In the genomic region with DNA sequence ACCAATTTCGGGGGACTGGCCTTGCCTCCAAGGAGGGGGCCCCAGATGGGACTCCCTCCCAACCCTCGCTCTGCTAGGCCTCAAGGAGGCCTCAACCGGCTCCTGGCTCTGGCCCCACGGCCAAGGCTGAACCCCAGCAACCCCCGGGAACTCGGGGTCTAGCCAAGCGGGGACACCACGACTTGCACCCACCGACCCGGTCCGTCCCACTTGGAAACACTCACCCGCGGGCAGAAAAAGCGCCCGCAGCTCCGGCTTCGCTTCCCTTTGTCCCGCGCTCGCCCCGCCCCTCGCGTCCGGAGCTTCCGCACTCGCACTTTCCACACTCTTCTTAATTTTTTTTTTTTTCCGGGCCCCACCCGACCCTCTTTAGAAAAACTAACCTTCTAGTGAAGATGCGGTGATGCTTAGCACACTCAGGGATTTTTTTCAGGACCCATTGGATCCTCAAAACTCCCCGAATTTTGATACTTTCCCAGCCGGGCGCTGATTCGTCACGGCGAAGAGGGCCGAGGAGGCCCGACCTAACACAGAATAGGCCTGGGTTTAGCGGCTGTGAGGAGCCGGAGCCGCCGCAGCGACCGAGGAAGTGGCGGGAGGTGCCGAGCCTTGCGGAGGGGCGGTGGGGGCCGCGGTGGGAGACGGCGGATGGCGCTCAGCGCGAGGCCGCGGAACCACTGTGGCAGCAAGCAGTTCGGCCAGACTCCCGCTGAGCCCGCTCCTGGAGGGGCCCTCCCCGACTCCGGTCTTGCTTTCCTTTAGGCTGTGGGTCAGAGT, we compare ENCODE assay signal across 1 cellular context.
TF ChIP-seq lines count a peak whose summit lies in the region.

A gene (minus strand): TSS at position 270 of the 777 bp plus-strand sequence. CDS start 2,016 bp downstream, outside the sequence.

TF ChIP-seq in HepG2, 621 proteins besides CTCF, POLR2A, EP300 and RAD21 (continued from another document and continues in another):
- TF ChIP-seq, protein P1, sequence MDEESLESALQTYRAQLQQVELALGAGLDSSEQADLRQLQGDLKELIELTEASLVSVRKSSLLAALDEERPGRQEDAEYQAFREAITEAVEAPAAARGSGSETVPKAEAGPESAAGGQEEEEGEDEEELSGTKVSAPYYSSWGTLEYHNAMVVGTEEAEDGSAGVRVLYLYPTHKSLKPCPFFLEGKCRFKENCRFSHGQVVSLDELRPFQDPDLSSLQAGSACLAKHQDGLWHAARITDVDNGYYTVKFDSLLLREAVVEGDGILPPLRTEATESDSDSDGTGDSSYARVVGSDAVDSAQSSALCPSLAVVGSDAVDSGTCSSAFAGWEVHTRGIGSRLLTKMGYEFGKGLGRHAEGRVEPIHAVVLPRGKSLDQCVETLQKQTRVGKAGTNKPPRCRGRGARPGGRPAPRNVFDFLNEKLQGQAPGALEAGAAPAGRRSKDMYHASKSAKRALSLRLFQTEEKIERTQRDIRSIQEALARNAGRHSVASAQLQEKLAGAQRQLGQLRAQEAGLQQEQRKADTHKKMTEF (CRISPR knock-in tag; IDR thresholded peaks at IDR 0.05): peak; percentile 88
- TF ChIP-seq, protein P2, sequence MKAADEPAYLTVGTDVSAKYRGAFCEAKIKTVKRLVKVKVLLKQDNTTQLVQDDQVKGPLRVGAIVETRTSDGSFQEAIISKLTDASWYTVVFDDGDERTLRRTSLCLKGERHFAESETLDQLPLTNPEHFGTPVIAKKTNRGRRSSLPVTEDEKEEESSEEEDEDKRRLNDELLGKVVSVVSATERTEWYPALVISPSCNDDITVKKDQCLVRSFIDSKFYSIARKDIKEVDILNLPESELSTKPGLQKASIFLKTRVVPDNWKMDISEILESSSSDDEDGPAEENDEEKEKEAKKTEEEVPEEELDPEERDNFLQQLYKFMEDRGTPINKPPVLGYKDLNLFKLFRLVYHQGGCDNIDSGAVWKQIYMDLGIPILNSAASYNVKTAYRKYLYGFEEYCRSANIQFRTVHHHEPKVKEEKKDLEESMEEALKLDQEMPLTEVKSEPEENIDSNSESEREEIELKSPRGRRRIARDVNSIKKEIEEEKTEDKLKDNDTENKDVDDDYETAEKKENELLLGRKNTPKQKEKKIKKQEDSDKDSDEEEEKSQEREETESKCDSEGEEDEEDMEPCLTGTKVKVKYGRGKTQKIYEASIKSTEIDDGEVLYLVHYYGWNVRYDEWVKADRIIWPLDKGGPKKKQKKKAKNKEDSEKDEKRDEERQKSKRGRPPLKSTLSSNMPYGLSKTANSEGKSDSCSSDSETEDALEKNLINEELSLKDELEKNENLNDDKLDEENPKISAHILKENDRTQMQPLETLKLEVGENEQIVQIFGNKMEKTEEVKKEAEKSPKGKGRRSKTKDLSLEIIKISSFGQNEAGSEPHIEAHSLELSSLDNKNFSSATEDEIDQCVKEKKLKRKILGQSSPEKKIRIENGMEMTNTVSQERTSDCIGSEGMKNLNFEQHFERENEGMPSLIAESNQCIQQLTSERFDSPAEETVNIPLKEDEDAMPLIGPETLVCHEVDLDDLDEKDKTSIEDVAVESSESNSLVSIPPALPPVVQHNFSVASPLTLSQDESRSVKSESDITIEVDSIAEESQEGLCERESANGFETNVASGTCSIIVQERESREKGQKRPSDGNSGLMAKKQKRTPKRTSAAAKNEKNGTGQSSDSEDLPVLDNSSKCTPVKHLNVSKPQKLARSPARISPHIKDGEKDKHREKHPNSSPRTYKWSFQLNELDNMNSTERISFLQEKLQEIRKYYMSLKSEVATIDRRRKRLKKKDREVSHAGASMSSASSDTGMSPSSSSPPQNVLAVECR (CRISPR knock-in tag; IDR thresholded peaks at IDR 0.05; ENCODE audit: borderline replicate concordance): peak; percentile 72; the same call in 1 of the 2 replicates
- TF ChIP-seq, protein P3, sequence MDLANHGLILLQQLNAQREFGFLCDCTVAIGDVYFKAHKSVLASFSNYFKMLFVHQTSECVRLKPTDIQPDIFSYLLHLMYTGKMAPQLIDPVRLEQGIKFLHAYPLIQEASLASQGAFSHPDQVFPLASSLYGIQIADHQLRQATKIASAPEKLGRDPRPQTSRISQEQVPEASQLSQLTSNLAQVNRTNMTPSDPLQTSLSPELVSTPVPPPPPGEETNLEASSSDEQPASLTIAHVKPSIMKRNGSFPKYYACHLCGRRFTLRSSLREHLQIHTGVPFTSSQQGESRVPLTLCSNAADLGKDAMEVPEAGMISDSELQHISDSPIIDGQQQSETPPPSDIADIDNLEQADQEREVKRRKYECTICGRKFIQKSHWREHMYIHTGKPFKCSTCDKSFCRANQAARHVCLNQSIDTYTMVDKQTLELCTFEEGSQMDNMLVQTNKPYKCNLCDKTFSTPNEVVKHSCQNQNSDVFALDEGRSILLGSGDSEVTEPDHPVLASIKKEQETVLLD (CRISPR knock-in tag; IDR thresholded peaks at IDR 0.05; ENCODE audit: low read depth): peak; percentile 57; the same call in 1 of the 2 replicates
- TF ChIP-seq, protein P4, sequence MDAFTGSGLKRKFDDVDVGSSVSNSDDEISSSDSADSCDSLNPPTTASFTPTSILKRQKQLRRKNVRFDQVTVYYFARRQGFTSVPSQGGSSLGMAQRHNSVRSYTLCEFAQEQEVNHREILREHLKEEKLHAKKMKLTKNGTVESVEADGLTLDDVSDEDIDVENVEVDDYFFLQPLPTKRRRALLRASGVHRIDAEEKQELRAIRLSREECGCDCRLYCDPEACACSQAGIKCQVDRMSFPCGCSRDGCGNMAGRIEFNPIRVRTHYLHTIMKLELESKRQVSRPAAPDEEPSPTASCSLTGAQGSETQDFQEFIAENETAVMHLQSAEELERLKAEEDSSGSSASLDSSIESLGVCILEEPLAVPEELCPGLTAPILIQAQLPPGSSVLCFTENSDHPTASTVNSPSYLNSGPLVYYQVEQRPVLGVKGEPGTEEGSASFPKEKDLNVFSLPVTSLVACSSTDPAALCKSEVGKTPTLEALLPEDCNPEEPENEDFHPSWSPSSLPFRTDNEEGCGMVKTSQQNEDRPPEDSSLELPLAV (CRISPR knock-in tag; conservative IDR thresholded peaks at IDR 0.05; ENCODE audit: low read depth): no peak
- TF ChIP-seq, protein P5, sequence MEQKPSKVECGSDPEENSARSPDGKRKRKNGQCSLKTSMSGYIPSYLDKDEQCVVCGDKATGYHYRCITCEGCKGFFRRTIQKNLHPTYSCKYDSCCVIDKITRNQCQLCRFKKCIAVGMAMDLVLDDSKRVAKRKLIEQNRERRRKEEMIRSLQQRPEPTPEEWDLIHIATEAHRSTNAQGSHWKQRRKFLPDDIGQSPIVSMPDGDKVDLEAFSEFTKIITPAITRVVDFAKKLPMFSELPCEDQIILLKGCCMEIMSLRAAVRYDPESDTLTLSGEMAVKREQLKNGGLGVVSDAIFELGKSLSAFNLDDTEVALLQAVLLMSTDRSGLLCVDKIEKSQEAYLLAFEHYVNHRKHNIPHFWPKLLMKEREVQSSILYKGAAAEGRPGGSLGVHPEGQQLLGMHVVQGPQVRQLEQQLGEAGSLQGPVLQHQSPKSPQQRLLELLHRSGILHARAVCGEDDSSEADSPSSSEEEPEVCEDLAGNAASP (CRISPR knock-in tag; IDR thresholded peaks at IDR 0.05; ENCODE audit: borderline replicate concordance): no peak; the same call in 1 of the 2 replicates
- TF ChIP-seq, protein P6, sequence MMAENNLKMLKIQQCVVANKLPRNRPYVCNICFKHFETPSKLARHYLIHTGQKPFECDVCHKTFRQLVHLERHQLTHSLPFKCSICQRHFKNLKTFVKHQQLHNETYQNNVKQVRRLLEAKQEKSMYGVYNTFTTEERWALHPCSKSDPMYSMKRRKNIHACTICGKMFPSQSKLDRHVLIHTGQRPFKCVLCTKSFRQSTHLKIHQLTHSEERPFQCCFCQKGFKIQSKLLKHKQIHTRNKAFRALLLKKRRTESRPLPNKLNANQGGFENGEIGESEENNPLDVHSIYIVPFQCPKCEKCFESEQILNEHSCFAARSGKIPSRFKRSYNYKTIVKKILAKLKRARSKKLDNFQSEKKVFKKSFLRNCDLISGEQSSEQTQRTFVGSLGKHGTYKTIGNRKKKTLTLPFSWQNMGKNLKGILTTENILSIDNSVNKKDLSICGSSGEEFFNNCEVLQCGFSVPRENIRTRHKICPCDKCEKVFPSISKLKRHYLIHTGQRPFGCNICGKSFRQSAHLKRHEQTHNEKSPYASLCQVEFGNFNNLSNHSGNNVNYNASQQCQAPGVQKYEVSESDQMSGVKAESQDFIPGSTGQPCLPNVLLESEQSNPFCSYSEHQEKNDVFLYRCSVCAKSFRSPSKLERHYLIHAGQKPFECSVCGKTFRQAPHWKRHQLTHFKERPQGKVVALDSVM (CRISPR knock-in tag; IDR thresholded peaks at IDR 0.05): peak; percentile 67; the same call in 1 of the 2 replicates
- TF ChIP-seq HES4 (CRISPR knock-in tag; IDR thresholded peaks at IDR 0.05; ENCODE audit: borderline replicate concordance) (peak; percentile 42), PHF21A (CRISPR knock-in tag; IDR thresholded peaks at IDR 0.05) (peak; percentile 53; the same call in 1 of the 2 replicates), TMF1 (CRISPR knock-in tag; IDR thresholded peaks at IDR 0.05; ENCODE audit: low read depth) (peak; percentile 11; the same call in 1 of the 2 replicates), ZNF207 (IDR thresholded peaks at IDR 0.05; ENCODE audit: borderline replicate concordance) (no peak), ZNF747 (CRISPR knock-in tag; IDR thresholded peaks at IDR 0.05; ENCODE audit: borderline replicate concordance) (peak; percentile 91), SP1 (IDR thresholded peaks at IDR 0.05) (no peak), SP1 (CRISPR knock-in tag; IDR thresholded peaks at IDR 0.05) (peak; percentile 68), NCOR1 (IDR thresholded peaks at IDR 0.05; ENCODE audit: borderline replicate concordance, low read length) (peak; percentile 71), ZNF552 (CRISPR knock-in tag; IDR thresholded peaks at IDR 0.05; ENCODE audit: borderline replicate concordance) (0 out of 2 replicates have a peak, but pooled peaks have one; percentile 87), FOXJ3 (CRISPR knock-in tag; IDR thresholded peaks at IDR 0.05; ENCODE audit: borderline replicate concordance) (peak; percentile 35; the same call in 1 of the 2 replicates), KAT7 (CRISPR knock-in tag; IDR thresholded peaks at IDR 0.05; ENCODE audit: borderline replicate concordance) (peak; percentile 86), ZNF616 (CRISPR knock-in tag; IDR thresholded peaks at IDR 0.05; ENCODE audit: low read depth) (peak; percentile 53), ZNF780A (CRISPR knock-in tag; IDR thresholded peaks at IDR 0.05) (no peak), MATR3 (CRISPR knock-in tag; IDR thresholded peaks at IDR 0.05) (no peak)
- TF ChIP-seq, protein P7, sequence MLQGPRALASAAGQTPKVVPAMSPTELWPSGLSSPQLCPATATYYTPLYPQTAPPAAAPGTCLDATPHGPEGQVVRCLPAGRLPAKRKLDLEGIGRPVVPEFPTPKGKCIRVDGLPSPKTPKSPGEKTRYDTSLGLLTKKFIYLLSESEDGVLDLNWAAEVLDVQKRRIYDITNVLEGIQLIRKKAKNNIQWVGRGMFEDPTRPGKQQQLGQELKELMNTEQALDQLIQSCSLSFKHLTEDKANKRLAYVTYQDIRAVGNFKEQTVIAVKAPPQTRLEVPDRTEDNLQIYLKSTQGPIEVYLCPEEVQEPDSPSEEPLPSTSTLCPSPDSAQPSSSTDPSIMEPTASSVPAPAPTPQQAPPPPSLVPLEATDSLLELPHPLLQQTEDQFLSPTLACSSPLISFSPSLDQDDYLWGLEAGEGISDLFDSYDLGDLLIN (CRISPR knock-in tag; IDR thresholded peaks at IDR 0.05; ENCODE audit: borderline replicate concordance): peak; percentile 46; the same call in 1 of the 2 replicates
- TF ChIP-seq, protein P8, sequence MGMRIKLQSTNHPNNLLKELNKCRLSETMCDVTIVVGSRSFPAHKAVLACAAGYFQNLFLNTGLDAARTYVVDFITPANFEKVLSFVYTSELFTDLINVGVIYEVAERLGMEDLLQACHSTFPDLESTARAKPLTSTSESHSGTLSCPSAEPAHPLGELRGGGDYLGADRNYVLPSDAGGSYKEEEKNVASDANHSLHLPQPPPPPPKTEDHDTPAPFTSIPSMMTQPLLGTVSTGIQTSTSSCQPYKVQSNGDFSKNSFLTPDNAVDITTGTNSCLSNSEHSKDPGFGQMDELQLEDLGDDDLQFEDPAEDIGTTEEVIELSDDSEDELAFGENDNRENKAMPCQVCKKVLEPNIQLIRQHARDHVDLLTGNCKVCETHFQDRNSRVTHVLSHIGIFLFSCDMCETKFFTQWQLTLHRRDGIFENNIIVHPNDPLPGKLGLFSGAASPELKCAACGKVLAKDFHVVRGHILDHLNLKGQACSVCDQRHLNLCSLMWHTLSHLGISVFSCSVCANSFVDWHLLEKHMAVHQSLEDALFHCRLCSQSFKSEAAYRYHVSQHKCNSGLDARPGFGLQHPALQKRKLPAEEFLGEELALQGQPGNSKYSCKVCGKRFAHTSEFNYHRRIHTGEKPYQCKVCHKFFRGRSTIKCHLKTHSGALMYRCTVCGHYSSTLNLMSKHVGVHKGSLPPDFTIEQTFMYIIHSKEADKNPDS (CRISPR knock-in tag; IDR thresholded peaks at IDR 0.05): peak; percentile 23; the same call in 1 of the 2 replicates
- TF ChIP-seq, protein P9, sequence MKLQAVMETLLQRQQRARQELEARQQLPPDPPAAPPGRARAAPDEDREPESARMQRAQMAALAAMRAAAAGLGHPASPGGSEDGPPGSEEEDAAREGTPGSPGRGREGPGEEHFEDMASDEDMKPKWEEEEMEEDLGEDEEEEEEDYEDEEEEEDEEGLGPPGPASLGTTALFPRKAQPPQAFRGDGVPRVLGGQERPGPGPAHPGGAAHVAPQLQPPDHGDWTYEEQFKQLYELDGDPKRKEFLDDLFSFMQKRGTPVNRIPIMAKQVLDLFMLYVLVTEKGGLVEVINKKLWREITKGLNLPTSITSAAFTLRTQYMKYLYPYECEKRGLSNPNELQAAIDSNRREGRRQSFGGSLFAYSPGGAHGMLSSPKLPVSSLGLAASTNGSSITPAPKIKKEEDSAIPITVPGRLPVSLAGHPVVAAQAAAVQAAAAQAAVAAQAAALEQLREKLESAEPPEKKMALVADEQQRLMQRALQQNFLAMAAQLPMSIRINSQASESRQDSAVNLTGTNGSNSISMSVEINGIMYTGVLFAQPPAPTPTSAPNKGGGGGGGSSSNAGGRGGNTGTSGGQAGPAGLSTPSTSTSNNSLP (IDR thresholded peaks at IDR 0.05; ENCODE audit: low read depth, low read length): no peak
- TF ChIP-seq, protein P10, sequence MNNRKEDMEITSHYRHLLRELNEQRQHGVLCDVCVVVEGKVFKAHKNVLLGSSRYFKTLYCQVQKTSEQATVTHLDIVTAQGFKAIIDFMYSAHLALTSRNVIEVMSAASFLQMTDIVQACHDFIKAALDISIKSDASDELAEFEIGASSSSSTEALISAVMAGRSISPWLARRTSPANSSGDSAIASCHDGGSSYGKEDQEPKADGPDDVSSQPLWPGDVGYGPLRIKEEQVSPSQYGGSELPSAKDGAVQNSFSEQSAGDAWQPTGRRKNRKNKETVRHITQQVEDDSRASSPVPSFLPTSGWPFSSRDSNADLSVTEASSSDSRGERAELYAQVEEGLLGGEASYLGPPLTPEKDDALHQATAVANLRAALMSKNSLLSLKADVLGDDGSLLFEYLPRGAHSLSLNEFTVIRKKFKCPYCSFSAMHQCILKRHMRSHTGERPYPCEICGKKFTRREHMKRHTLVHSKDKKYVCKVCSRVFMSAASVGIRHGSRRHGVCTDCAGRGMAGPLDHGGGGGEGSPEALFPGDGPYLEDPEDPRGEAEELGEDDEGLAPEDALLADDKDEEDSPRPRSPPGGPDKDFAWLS (CRISPR knock-in tag; IDR thresholded peaks at IDR 0.05; ENCODE audit: borderline replicate concordance): peak; percentile 55; the same call in 1 of the 2 replicates
- TF ChIP-seq, protein P11, sequence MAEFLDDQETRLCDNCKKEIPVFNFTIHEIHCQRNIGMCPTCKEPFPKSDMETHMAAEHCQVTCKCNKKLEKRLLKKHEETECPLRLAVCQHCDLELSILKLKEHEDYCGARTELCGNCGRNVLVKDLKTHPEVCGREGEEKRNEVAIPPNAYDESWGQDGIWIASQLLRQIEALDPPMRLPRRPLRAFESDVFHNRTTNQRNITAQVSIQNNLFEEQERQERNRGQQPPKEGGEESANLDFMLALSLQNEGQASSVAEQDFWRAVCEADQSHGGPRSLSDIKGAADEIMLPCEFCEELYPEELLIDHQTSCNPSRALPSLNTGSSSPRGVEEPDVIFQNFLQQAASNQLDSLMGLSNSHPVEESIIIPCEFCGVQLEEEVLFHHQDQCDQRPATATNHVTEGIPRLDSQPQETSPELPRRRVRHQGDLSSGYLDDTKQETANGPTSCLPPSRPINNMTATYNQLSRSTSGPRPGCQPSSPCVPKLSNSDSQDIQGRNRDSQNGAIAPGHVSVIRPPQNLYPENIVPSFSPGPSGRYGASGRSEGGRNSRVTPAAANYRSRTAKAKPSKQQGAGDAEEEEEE (CRISPR knock-in tag; IDR thresholded peaks at IDR 0.05; ENCODE audit: borderline replicate concordance): no peak
